In the genomic region with DNA sequence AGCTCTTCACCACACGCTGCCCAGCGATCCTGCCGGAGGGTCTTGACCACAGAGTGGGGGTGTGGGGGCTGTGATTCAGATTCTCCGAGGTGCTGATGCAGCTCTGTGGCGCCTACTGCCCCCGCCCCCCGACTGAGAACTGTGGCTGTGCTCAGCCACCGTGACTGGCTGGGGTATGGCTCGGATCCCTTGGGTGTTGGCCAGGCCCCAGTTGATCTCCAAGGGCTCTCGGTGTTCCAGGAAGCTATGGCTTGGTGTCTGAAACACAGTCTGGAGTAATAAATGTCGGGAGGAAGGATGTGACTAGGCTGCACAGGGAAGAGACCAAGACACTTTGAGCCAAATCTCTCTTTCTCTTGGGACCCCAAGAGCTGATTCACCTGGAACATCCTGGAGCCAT, we compare ENCODE assay signal across 12 cellular contexts.
DNase-seq lines count a peak whose midpoint lies in the region; ATAC-seq, FAIRE-seq and TF ChIP-seq lines count a peak whose summit lies in the region.
"Had no signal": no experiment of that assay in that cellular context is flagged by ENCODE, and none has a peak within 500 bp of the region (broad histone marks: within the 10 kb centered on the region; RNA-seq: fewer than 3 reads in every experiment).

No MANE protein-coding gene starts in this region.

- peak overlapping the region; percentile 10 for H3K27ac ChIP-seq in psoas muscle

- TF ChIP-seq CTCF in AG10803 (conservative IDR thresholded peaks at IDR 0.05; ENCODE audit: low read length) (no peak), fibroblast of villous mesenchyme (IDR thresholded peaks at IDR 0.05; ENCODE audit: insufficient read depth, low read depth, low read length) (no peak), psoas muscle (IDR thresholded peaks at IDR 0.05) (no peak)

- ATAC-seq in psoas muscle, result peak; percentile 32 to 71 (median 55)
- no peak for ATAC-seq in activated CD4-positive, CD25-positive, alpha-beta regulatory T cell treated with anti-CD3 and anti-CD28 coated beads, Interleukin-2, amount 50 U/mL, for 24 hours

- H3K4me3 ChIP-seq in AG10803 (ENCODE audit: low read length) (no peak overlapping the region), fibroblast of villous mesenchyme (ENCODE audit: low read depth, low read length) (no peak overlapping the region), psoas muscle (no peak overlapping the region)

- H3K4me1 ChIP-seq in psoas muscle, result peaks cover 15% of the 10 kb centered on the region

- intact Hi-C loops in psoas muscle (cut with DNase I), result no loop called here

- FAIRE-seq in GM12892 (lab: Jason Lieb, UNC), result no peak

- DNase-seq in AG10803 (ENCODE audit: low read depth), result peak; percentile 53
- peak; percentile 27 for DNase-seq in NCI-H1092 (lab: John Stamatoyannopoulos, UW)
- peak; percentile 34 for DNase-seq in fibroblast of villous mesenchyme (ENCODE audit: low read depth)
- DNase-seq in psoas muscle, result peak; percentile 48 to 70
- DNase-seq in cortex of kidney (lab: John Stamatoyannopoulos, UW), result no peak
- DNase-seq in activated CD8-positive, alpha-beta memory T cell treated with anti-CD3 and anti-CD28 coated beads, Interleukin-2, amount 50 U/mL, for 4 hours, result no peak
- DNase-seq in GM12892 (ENCODE audit: insufficient read length), result no peak
- DNase-seq: AML-193, amygdala, MM.1S, NCI-H774 had no signal

- TF ChIP-seq POLR2A in GM12892 (IDR thresholded peaks at IDR 0.05; ENCODE audit: low read depth, low read length), result no peak

- 30 to 42% (median 32%) methylated on average over 11 of the region's 11 CpGs for WGBS in psoas muscle, 3 donors

- no peaks in the 10 kb centered on the region for H3K9me3 ChIP-seq in psoas muscle

- no peaks in the 10 kb centered on the region for H3K36me3 ChIP-seq in psoas muscle (ENCODE audit: insufficient read depth in 1 of 2, low read depth in 1 of 2)

- H3K27me3 ChIP-seq in psoas muscle (ENCODE audit: insufficient read depth in 3 of 3, low read length in 2 of 3), result no peaks in the 10 kb centered on the region

Comparison
In these comparisons a context has a peak if more than half of its experiments do, and no peak if none do; other contexts are left out.
1. DNase-seq: peak in AG10803 (single experiment), NCI-H1092 (single experiment), fibroblast of villous mesenchyme (single experiment) and psoas muscle (2 of 2); none in cortex of kidney (single experiment), activated CD8-positive, alpha-beta memory T cell treated with anti-CD3 and anti-CD28 coated beads, Interleukin-2, amount 50 U/mL, for 4 hours (single experiment) and GM12892 (single experiment).
2. ATAC-seq: peak in psoas muscle (4 of 4); none in activated CD4-positive, CD25-positive, alpha-beta regulatory T cell treated with anti-CD3 and anti-CD28 coated beads, Interleukin-2, amount 50 U/mL, for 24 hours (0 of 2).